In genomic region chr3:122553171-122553570, GRCh38 we compare ENCODE assay signal across 21 cellular contexts. TPM values are rescaled to one million over a fixed set of nuclear protein-coding genes. Genes with fewer than 3 reads are reported as not detected.
"Had no signal": no experiment of that assay in that cellular context is flagged by ENCODE, and none has a peak within 500 bp of the region (broad histone marks: within the 10 kb centered on the region; RNA-seq: fewer than 3 reads in every experiment).

No MANE protein-coding gene starts in this region.

- H3K27ac Mint-ChIP-seq: IgD-negative memory B cell had no signal

- H3K27me3 Mint-ChIP-seq: IgD-negative memory B cell had no signal

- H3K9me3 Mint-ChIP-seq: IgD-negative memory B cell had no signal

- DNase-seq: Kasumi-1, MM.1S, NCI-H1048, NCI-H1105, NCI-H1417, NCI-H1436 treated with DMSO at 0.1 percent for 48 hours, NCI-H1694, NCI-H187 treated with DMSO at 0.1 percent for 48 hours, NCI-H2029 treated with DMSO at 0.1 percent for 48 hours, NCI-H345, NCI-H446 treated with DMSO at 0.1 percent for 48 hours, NCI-H510A treated with DMSO at 0.1 percent for 48 hours, NCI-H526, NCI-H82, Right ventricle myocardium superior, RPMI8226, SIG-M5 had no signal

- ATAC-seq: K562 had no signal

- H3K4me3 Mint-ChIP-seq: IgD-negative memory B cell had no signal

RNA-seq across cellular contexts. Expression of gene PARP15, which starts 24.3 kb away (rescaled TPM):
- total RNA-seq: HT1080, SJSA1 had no signal
